ENCODE assay signal across 8 cellular contexts in genomic region chr12:50655374-50655921, GRCh38.
"Had no signal": no experiment of that assay in that cellular context is flagged by ENCODE, and none has a peak within 500 bp of the region (broad histone marks: within the 10 kb centered on the region; RNA-seq: fewer than 3 reads in every experiment).

No MANE protein-coding gene starts in this region.

- ATAC-seq: GM12878 had no signal

- H3K4me3 ChIP-seq: GM12878 had no signal

- DNase-seq: GDM1, GF-D8 had no signal

- FAIRE-seq: G401.6, GM12878, GM12891, GM12892, GM18507, GM19239 had no signal
